Comparison of ENCODE assay signal across 8 cellular contexts in genomic region chr1:156659994-156660751, GRCh38. TPM values are rescaled to one million over a fixed set of nuclear protein-coding genes. Genes with fewer than 3 reads are reported as not detected.
DNase-seq lines count a peak whose midpoint lies in the region; ATAC-seq and TF ChIP-seq lines count a peak whose summit lies in the region.

No MANE protein-coding gene starts in this region.

- no peaks in the 10 kb centered on the region for H3K36me3 Mint-ChIP-seq in CD8-positive, alpha-beta memory T cell
- H3K36me3 Mint-ChIP-seq in IgD-negative memory B cell = peaks cover 2% of the 10 kb centered on the region

- H3K27me3 ChIP-seq in CD8-positive, alpha-beta memory T cell (ENCODE audit: insufficient read depth, low read length, poor library complexity, severe bottlenecking) = peaks cover 22% of the 10 kb centered on the region
- H3K27me3 ChIP-seq in OCI-LY3 (ENCODE audit: low read depth, low read length) (peaks cover 32% of the 10 kb centered on the region), muscle layer of colon (ENCODE audit: control insufficient read depth in 1 of 2, insufficient read depth in 2 of 2, low read length in 2 of 2) (peaks cover 0 to 20% of the 10 kb centered on the region in 2 donors)

- H4K20me1 ChIP-seq in OCI-LY3 (ENCODE audit: insufficient read depth, low read length) = peaks cover 3% of the 10 kb centered on the region; the same call in 1 of the 2 replicates

- H3K9me3 Mint-ChIP-seq in CD8-positive, alpha-beta memory T cell = no peaks in the 10 kb centered on the region
- H3K9me3 Mint-ChIP-seq in IgD-negative memory B cell = no peaks in the 10 kb centered on the region

- H3K9ac ChIP-seq in OCI-LY3 (ENCODE audit: low read length) (peak overlapping the region; percentile 66), muscle layer of colon (ENCODE audit: low read length) (no peak overlapping the region)

- H3K4me1 Mint-ChIP-seq in CD8-positive, alpha-beta memory T cell = peaks cover 35 to 60% (median 44%) of the 10 kb centered on the region in 3 donors
- peaks cover 45 to 62% (median 53%) of the 10 kb centered on the region in 3 donors for H3K4me1 Mint-ChIP-seq in IgD-negative memory B cell

- CTCF ChIA-PET in CD8-positive, alpha-beta memory T cell (lab: Charles Lee) = interaction anchor here (0.7 to 7.6 kb wide), 21 partner anchors 10 to 1549 kb away, joined by 3 to 93 read pairs (median 4); partner anchors contain the start of genes ISG20L2, METTL25B and NES

- H3K36me3 ChIP-seq in CD8-positive, alpha-beta memory T cell (ENCODE audit: insufficient read depth, low read length) = no peaks in the 10 kb centered on the region
- H3K36me3 ChIP-seq in OCI-LY3 (replicated peaks; ENCODE audit: low read depth, low read length) (no peaks in the 10 kb centered on the region), muscle layer of colon (ENCODE audit: insufficient read depth, low read length) (no peaks in the 10 kb centered on the region)

- POLR2A ChIA-PET in CD8-positive, alpha-beta memory T cell (lab: Charles Lee) = no interaction called here

- peak overlapping the region; percentile 24 to 75 (median 62) for H3K4me3 Mint-ChIP-seq in CD8-positive, alpha-beta memory T cell
- peak overlapping the region; percentile 15 to 82 (median 55) for H3K4me3 Mint-ChIP-seq in IgD-negative memory B cell

- DNase-seq in CD8-positive, alpha-beta memory T cell = peak; percentile 85 to 92 (median 88)
- DNase-seq in activated T-cell treated with anti-CD3 and anti-CD28 coated beads for 24 hours (ENCODE audit: low read depth) (peak; percentile 90), epithelial cell of proximal tubule (ENCODE audit: low read depth) (peak; percentile 65)
- peak; percentile 72 to 77 for DNase-seq in stimulated activated CD8-positive, alpha-beta memory T cell treated with anti-CD3 and anti-CD28 coated beads, Interleukin-4, amount 100 ng/mL, for 4 hours (ENCODE audit: low read depth in 2 of 2, low spot score in 1 of 2)

- H3K4me3 ChIP-seq in CD8-positive, alpha-beta memory T cell (ENCODE audit: low read length) = peak overlapping the region; percentile 36
- H3K4me3 ChIP-seq in OCI-LY3 (ENCODE audit: low read length) (peak overlapping the region; percentile 71), epithelial cell of proximal tubule (ENCODE audit: low read depth, low read length) (peak overlapping the region; percentile 68), muscle layer of colon (ENCODE audit: low read depth in 1 of 2, low read length in 2 of 2) (no peak overlapping the region)

- no peaks in the 10 kb centered on the region for H3K79me2 ChIP-seq in OCI-LY3 (ENCODE audit: low read length)

- peak; percentile 99 for TF ChIP-seq CTCF in OCI-LY3 (IDR thresholded peaks at IDR 0.05; ENCODE audit: low read depth, low read length)
- peak; percentile 96 for TF ChIP-seq CTCF in epithelial cell of proximal tubule (conservative IDR thresholded peaks at IDR 0.05; ENCODE audit: low read depth, low read length)

- peak overlapping the region; percentile 11 to 86 (median 74) for H3K27ac Mint-ChIP-seq in CD8-positive, alpha-beta memory T cell
- H3K27ac Mint-ChIP-seq in IgD-negative memory B cell = peak overlapping the region in 2 of 3 donors; percentile 46 to 91

- H3K27ac ChIP-seq in CD8-positive, alpha-beta memory T cell (ENCODE audit: low read depth, low read length) = peak overlapping the region; percentile 80
- H3K27ac ChIP-seq in OCI-LY3 (ENCODE audit: low read length) (no peak overlapping the region), muscle layer of colon (ENCODE audit: low read depth, low read length) (peak overlapping the region; percentile 68)

- peaks cover 58% of the 10 kb centered on the region for H3K4me1 ChIP-seq in CD8-positive, alpha-beta memory T cell (ENCODE audit: insufficient read depth, low read length)
- peaks cover 74% of the 10 kb centered on the region for H3K4me1 ChIP-seq in OCI-LY3 (ENCODE audit: low read length)
- H3K4me1 ChIP-seq in muscle layer of colon (ENCODE audit: insufficient read depth, low read length) = peaks cover 61% of the 10 kb centered on the region

- H3K9me3 ChIP-seq in CD8-positive, alpha-beta memory T cell (ENCODE audit: low read length) = no peaks in the 10 kb centered on the region
- H3K9me3 ChIP-seq in OCI-LY3 (ENCODE audit: insufficient read depth, low read length) (no peaks in the 10 kb centered on the region), muscle layer of colon (ENCODE audit: low read length) (no peaks in the 10 kb centered on the region)

- peak; percentile 79 for ATAC-seq in GM21381 (IDR thresholded peaks at IDR 0.05; ENCODE audit: unreplicated experiment)

- H2AFZ ChIP-seq in OCI-LY3 (ENCODE audit: low read depth, low read length) = peak overlapping the region; percentile 63

- peaks cover 17 to 23% of the 10 kb centered on the region in 2 donors for H3K27me3 Mint-ChIP-seq in CD8-positive, alpha-beta memory T cell
- peaks cover 22% of the 10 kb centered on the region for H3K27me3 Mint-ChIP-seq in IgD-negative memory B cell

- H3K4me2 ChIP-seq in OCI-LY3 (ENCODE audit: low read length) = peak overlapping the region; percentile 90

RNA-seq across cellular contexts. Expression of gene NES, which starts 17.0 kb away (rescaled TPM):
- total RNA-seq in CD8-positive, alpha-beta memory T cell = not detected
- polyA plus RNA-seq in CD8-positive, alpha-beta memory T cell = not detected
- polyA plus RNA-seq in IgD-negative memory B cell = not detected
- 11.6 and 70.2 TPM in 2 replicates for total RNA-seq in epithelial cell of proximal tubule

RNA-seq across cellular contexts. Expression of gene BCAN, which starts 18.3 kb away (rescaled TPM):
- not detected for total RNA-seq in CD8-positive, alpha-beta memory T cell
- polyA plus RNA-seq in CD8-positive, alpha-beta memory T cell = not detected
- not detected for polyA plus RNA-seq in IgD-negative memory B cell
- total RNA-seq in epithelial cell of proximal tubule = not detected in 2 replicates

RNA-seq across cellular contexts. Expression of gene HAPLN2, which starts 41.0 kb away (rescaled TPM):
- not detected for total RNA-seq in CD8-positive, alpha-beta memory T cell
- polyA plus RNA-seq in CD8-positive, alpha-beta memory T cell = not detected
- not detected for polyA plus RNA-seq in IgD-negative memory B cell
- total RNA-seq in epithelial cell of proximal tubule = not detected in 2 replicates

RNA-seq across cellular contexts. Expression of gene CRABP2, which starts 45.2 kb away (rescaled TPM):
- total RNA-seq in CD8-positive, alpha-beta memory T cell = under 1 TPM; 0.66 to 0.71 TPM
- not detected for polyA plus RNA-seq in CD8-positive, alpha-beta memory T cell
- 0.31 TPM for polyA plus RNA-seq in IgD-negative memory B cell
- 12.2 and 77.1 TPM in 2 replicates for total RNA-seq in epithelial cell of proximal tubule

RNA-seq across cellular contexts. Expression of gene GPATCH4, which starts 58.9 kb away (rescaled TPM):
- total RNA-seq in CD8-positive, alpha-beta memory T cell = 100 to 1,000 TPM; 123 to 131 TPM
- 58.7 TPM for polyA plus RNA-seq in CD8-positive, alpha-beta memory T cell
- polyA plus RNA-seq in IgD-negative memory B cell = 45.5 TPM
- 15.9 and 22.9 TPM in 2 replicates for total RNA-seq in epithelial cell of proximal tubule

Comparison
In these comparisons a context has a peak if more than half of its experiments do, and no peak if none do; other contexts are left out.
1. H3K4me3 ChIP-seq: peak in CD8-positive, alpha-beta memory T cell (single experiment), OCI-LY3 (single experiment) and epithelial cell of proximal tubule (single experiment); none in muscle layer of colon (0 of 2).
2. RNA of gene NES, which starts 17.0 kb away (total RNA-seq): 11.6 to 70.2 TPM in epithelial cell of proximal tubule; not detected in CD8-positive, alpha-beta memory T cell; every median in the first group is over 10 times any median in the second.
3. Peak in every context shown above with its lines, with median percentiles within 50 percentile points of each other: DNase-seq.